8 cellular contexts compared by ENCODE assay signal in genomic region chr10:3783313-3783689, GRCh38. TPM values are rescaled to one million over a fixed set of nuclear protein-coding genes. Genes with fewer than 3 reads are reported as not detected.
DNase-seq lines count a peak whose midpoint lies in the region; ATAC-seq, FAIRE-seq and TF ChIP-seq lines count a peak whose summit lies in the region.

No MANE protein-coding gene starts in this region.

- H3K27ac ChIP-seq in GM23338 (ENCODE audit: low read depth) (peak overlapping the region; percentile 87; the same call in 1 of the 2 replicates), endothelial cell of umbilical vein (ENCODE audit: insufficient read depth, low read depth, low read length) (peak overlapping the region; percentile 95), mucosa of rectum (ENCODE audit: low read depth in 2 of 2, low read length in 2 of 2) (peak overlapping the region; percentile 99 to 100), suprapubic skin (peak overlapping the region; percentile 100)

- peak overlapping the region; percentile 98 for H3K4me2 ChIP-seq in GM23338
- peak overlapping the region; percentile 95 for H3K4me2 ChIP-seq in endothelial cell of umbilical vein (ENCODE audit: insufficient read depth, low read length)

- intact Hi-C loops in activated CD8-positive, alpha-beta T cell treated with anti-CD3 and anti-CD28 coated beads for 36 hours (cut with micrococcal nuclease): loop anchor here (2.0 kb wide), 1 partner anchor 22 kb away; no protein-coding TSS in a partner anchor
- intact Hi-C loops in endothelial cell of umbilical vein (cut with micrococcal nuclease): loop anchor here (1.0 to 2.0 kb wide), 4 partner anchors 261 to 874 kb away; no protein-coding TSS in a partner anchor

- H3K4me3 Mint-ChIP-seq in GM23338: peak overlapping the region; percentile 96
- H3K4me3 Mint-ChIP-seq in activated CD8-positive, alpha-beta T cell treated with anti-CD3 and anti-CD28 coated beads for 36 hours: peak overlapping the region; percentile 93

- dilution Hi-C loops in endothelial cell of umbilical vein (cut with MboI; ENCODE audit: extremely low pct_ligation_motif_present, low sequenced_read_pairs): no loop called here

- TSS peak; percentile 18 for BruUV-seq in endothelial cell of umbilical vein (replicated peaks; lab: Mats Ljungman, UMichigan)

- H3K9me3 ChIP-seq in endothelial cell of umbilical vein (replicated peaks; ENCODE audit: control insufficient read depth, insufficient read depth, low read length) (no peaks in the 10 kb centered on the region), mucosa of rectum (ENCODE audit: control insufficient read depth in 2 of 2, low read length in 2 of 2) (no peaks in the 10 kb centered on the region), suprapubic skin (no peaks in the 10 kb centered on the region)

- H3F3A ChIP-seq in GM23338 (replicated peaks; ENCODE audit: low read depth): peaks cover 3% of the 10 kb centered on the region; the same call in 1 of the 2 replicates

- H3K4me1 Mint-ChIP-seq in GM23338: peaks cover 45% of the 10 kb centered on the region
- peaks cover 54% of the 10 kb centered on the region for H3K4me1 Mint-ChIP-seq in activated CD8-positive, alpha-beta T cell treated with anti-CD3 and anti-CD28 coated beads for 36 hours (ENCODE audit: low read depth)

- H3K27me3 Mint-ChIP-seq in GM23338 (ENCODE audit: insufficient read depth, low read depth, poor library complexity): peaks cover 34% of the 10 kb centered on the region
- no peaks in the 10 kb centered on the region for H3K27me3 Mint-ChIP-seq in activated CD8-positive, alpha-beta T cell treated with anti-CD3 and anti-CD28 coated beads for 36 hours

- H4K20me1 ChIP-seq in GM23338 (replicated peaks; ENCODE audit: insufficient read depth) (peaks cover 40% of the 10 kb centered on the region), endothelial cell of umbilical vein (replicated peaks; ENCODE audit: control insufficient read depth, extremely low read depth, insufficient read depth, low read length) (no peaks in the 10 kb centered on the region)

- peak; percentile 30 for DNase-seq in GF-D8 (lab: John Stamatoyannopoulos, UW)
- DNase-seq in GM23338 (ENCODE audit: low spot score): peak; percentile 69
- DNase-seq in NCI-H146 (lab: John Stamatoyannopoulos, UW): peak; percentile 77
- peak; percentile 81 for DNase-seq in activated CD8-positive, alpha-beta T cell treated with anti-CD3 and anti-CD28 coated beads for 36 hours
- no peak for DNase-seq in endothelial cell of umbilical vein (ENCODE audit: low read depth, low spot score)
- DNase-seq in suprapubic skin (ENCODE audit: low spot score in 2 of 2): peak in 1 of 2 donors; percentile 87

- POLR2A ChIA-PET in activated CD8-positive, alpha-beta T cell treated with anti-CD3 and anti-CD28 coated beads for 36 hours (lab: Charles Lee): interaction anchor here (0.6 to 6.8 kb wide), 22 partner anchors 8 to 431 kb away, joined by 3 to 281 read pairs (median 10); no protein-coding TSS in a partner anchor
- POLR2A ChIA-PET in endothelial cell of umbilical vein (lab: Charles Lee): interaction anchor here (1.0 to 2.8 kb wide), 6 partner anchors 23 to 668 kb away, joined by 3 to 8 read pairs (median 4); no protein-coding TSS in a partner anchor

- peak; percentile 19 for ATAC-seq in GM23338
- peak; percentile 40 for ATAC-seq in activated CD8-positive, alpha-beta T cell treated with anti-CD3 and anti-CD28 coated beads for 36 hours
- ATAC-seq in HG03039 (IDR thresholded peaks at IDR 0.05; ENCODE audit: unreplicated experiment): no peak

- H3K4me1 ChIP-seq in GM23338 (ENCODE audit: insufficient read depth) (peaks cover 28% of the 10 kb centered on the region), endothelial cell of umbilical vein (ENCODE audit: control insufficient read depth, extremely low read depth, insufficient read depth, low read length) (peaks cover 47% of the 10 kb centered on the region), mucosa of rectum (ENCODE audit: control insufficient read depth in 2 of 2, insufficient read depth in 2 of 2, low read length in 2 of 2) (peaks cover 38 to 42% of the 10 kb centered on the region in 2 donors), suprapubic skin (peaks cover 41% of the 10 kb centered on the region)

- no peaks in the 10 kb centered on the region for H3K9me3 Mint-ChIP-seq in GM23338
- peaks cover 7% of the 10 kb centered on the region for H3K9me3 Mint-ChIP-seq in activated CD8-positive, alpha-beta T cell treated with anti-CD3 and anti-CD28 coated beads for 36 hours

- H3K9ac ChIP-seq in endothelial cell of umbilical vein (replicated peaks; ENCODE audit: extremely low read depth, insufficient read depth, low read length): peak overlapping the region; percentile 100
- H3K9ac ChIP-seq in mucosa of rectum (ENCODE audit: low read depth in 1 of 2, low read length in 2 of 2): peak overlapping the region; percentile 93 to 100

- WGBS in suprapubic skin: 0% methylated on average over 12 of the region's 12 CpGs

- FAIRE-seq in endothelial cell of umbilical vein (lab: Jason Lieb, UNC): no peak

- no peaks in the 10 kb centered on the region for H3K9me1 ChIP-seq in endothelial cell of umbilical vein (replicated peaks; ENCODE audit: control insufficient read depth, extremely low read depth, insufficient read depth, low read length)

- TF ChIP-seq POLR2A in endothelial cell of umbilical vein (IDR thresholded peaks at IDR 0.05; ENCODE audit: low read depth, low read length): no peak
- peak in 1 of 2 donors; percentile 31 for TF ChIP-seq POLR2A in suprapubic skin (IDR thresholded peaks at IDR 0.05)

- CTCF ChIA-PET in activated CD8-positive, alpha-beta T cell treated with anti-CD3 and anti-CD28 coated beads for 36 hours (lab: Charles Lee): interaction anchor here (0.7 to 1.6 kb wide), 3 partner anchors 23 to 53 kb away, joined by 3 to 4 read pairs (median 3); no protein-coding TSS in a partner anchor
- CTCF ChIA-PET in endothelial cell of umbilical vein (lab: Charles Lee): interaction anchor here (0.8 to 2.7 kb wide), 5 partner anchors 27 to 874 kb away, joined by 3 to 12 read pairs (median 6); no protein-coding TSS in a partner anchor

- H3K36me3 ChIP-seq in GM23338 (ENCODE audit: insufficient read depth): peaks cover 38% of the 10 kb centered on the region
- H3K36me3 ChIP-seq in endothelial cell of umbilical vein (ENCODE audit: control insufficient read depth in 2 of 2, extremely low read depth in 1 of 2, insufficient read depth in 2 of 2, low read length in 2 of 2): peaks cover 28 to 38% of the 10 kb centered on the region in 2 experiments
- H3K36me3 ChIP-seq in mucosa of rectum (ENCODE audit: control insufficient read depth in 2 of 2, insufficient read depth in 2 of 2, low read length in 2 of 2): peaks cover 41 to 46% of the 10 kb centered on the region in 2 donors
- H3K36me3 ChIP-seq in suprapubic skin: peaks cover 36% of the 10 kb centered on the region

- H2AFZ ChIP-seq in GM23338 (no peak overlapping the region), endothelial cell of umbilical vein (ENCODE audit: low read depth, low read length) (no peak overlapping the region)

- H3K27ac Mint-ChIP-seq in GM23338: peak overlapping the region; percentile 94
- peak overlapping the region; percentile 99 for H3K27ac Mint-ChIP-seq in activated CD8-positive, alpha-beta T cell treated with anti-CD3 and anti-CD28 coated beads for 36 hours

- no peak for TF ChIP-seq CTCF in GM23338 (conservative IDR thresholded peaks at IDR 0.05; ENCODE audit: low read depth in 2 of 2)
- TF ChIP-seq CTCF in activated CD8-positive, alpha-beta T cell treated with anti-CD3 and anti-CD28 coated beads for 36 hours (IDR thresholded peaks at IDR 0.05): no peak
- TF ChIP-seq CTCF in endothelial cell of umbilical vein (IDR thresholded peaks at IDR 0.05; ENCODE audit: extremely low read depth in 1 of 2, insufficient read depth in 1 of 2, low read depth in 1 of 2, low read length in 2 of 2): no peak
- TF ChIP-seq CTCF in suprapubic skin (IDR thresholded peaks at IDR 0.05): no peak

- H3K79me2 ChIP-seq in GM23338 (replicated peaks; ENCODE audit: insufficient read depth): peaks cover 63% of the 10 kb centered on the region
- peaks cover 70% of the 10 kb centered on the region for H3K79me2 ChIP-seq in endothelial cell of umbilical vein (ENCODE audit: control insufficient read depth, insufficient read depth, low read length)

- H3K4me3 ChIP-seq in GM23338: peak overlapping the region; percentile 86
- peak overlapping the region; percentile 89 to 95 (median 92) for H3K4me3 ChIP-seq in endothelial cell of umbilical vein (replicated peaks in 1 of 3; ENCODE audit: insufficient read depth in 1 of 3, low read depth in 1 of 3, low read length in 3 of 3)
- H3K4me3 ChIP-seq in mucosa of rectum (ENCODE audit: low read length in 2 of 2): peak overlapping the region; percentile 77 to 99
- H3K4me3 ChIP-seq in suprapubic skin: peak overlapping the region; percentile 96

- H3K9me2 ChIP-seq in GM23338 (ENCODE audit: insufficient read depth): no peaks in the 10 kb centered on the region

- 0 out of 2 replicates have a peak, but pooled peaks cover 5% of the 10 kb centered on the region for H3K27me3 ChIP-seq in GM23338 (ENCODE audit: insufficient read depth)
- H3K27me3 ChIP-seq in endothelial cell of umbilical vein (ENCODE audit: control insufficient read depth in 2 of 2, insufficient read depth in 2 of 2, low read length in 2 of 2): no peaks in the 10 kb centered on the region
- H3K27me3 ChIP-seq in mucosa of rectum (ENCODE audit: control insufficient read depth in 2 of 2, insufficient read depth in 2 of 2, low read length in 2 of 2): no peaks in the 10 kb centered on the region
- no peaks in the 10 kb centered on the region for H3K27me3 ChIP-seq in suprapubic skin

- TF ChIP-seq EP300 in suprapubic skin (IDR thresholded peaks at IDR 0.05): no peak

- H3K36me3 Mint-ChIP-seq in GM23338 (ENCODE audit: low read depth): peaks cover 50% of the 10 kb centered on the region
- H3K36me3 Mint-ChIP-seq in activated CD8-positive, alpha-beta T cell treated with anti-CD3 and anti-CD28 coated beads for 36 hours (ENCODE audit: low read depth): peaks cover 62% of the 10 kb centered on the region

TF ChIP-seq in GM23338, 12 proteins besides CTCF, POLR2A, EP300 and RAD21:
- TF ChIP-seq POLR2AphosphoS5 (IDR thresholded peaks at IDR 0.05; ENCODE audit: low read depth): no peak
TF ChIP-seq in GM23338: peak in this region for 0.

RNA-seq across cellular contexts. Expression of gene KLF6, which starts 1.7 kb away (rescaled TPM):
- 18.0 and 19.6 TPM in 2 replicates for total RNA-seq in GM23338 (2014; rRNA removed; shearing (Covaris generic))
- 25.7 and 35.4 TPM in 2 replicates for polyA plus RNA-seq in GM23338 (2016; fragmentation: Nextera tagmentation; extraction: Ambion mirVana)
- total RNA-seq in activated CD8-positive, alpha-beta T cell treated with anti-CD3 and anti-CD28 coated beads for 36 hours: 100 to 1,000 TPM; 116 to 120 TPM
- total RNA-seq in endothelial cell of umbilical vein: 307 and 330 TPM in 2 replicates
- 144 and 183 TPM in 2 replicates for polyA plus RNA-seq in endothelial cell of umbilical vein
- polyA plus RNA-seq in endothelial cell of umbilical vein (2011; cell fraction: cytosol; rRNA removed): 117 and 146 TPM in 2 replicates
- 913 and 1,014 TPM in 2 replicates for polyA plus RNA-seq in endothelial cell of umbilical vein (2011; cell fraction: nucleus; rRNA removed)
- polyA plus RNA-seq in endothelial cell of umbilical vein (2012): 258 and 323 TPM in 2 replicates
- polyA minus RNA-seq in endothelial cell of umbilical vein: 717 and 821 TPM in 2 replicates
- polyA minus RNA-seq in endothelial cell of umbilical vein (2011; cell fraction: cytosol; rRNA and poly(A)+ RNA removed): 6.0 TPM
- 1,291 and 1,303 TPM in 2 replicates for polyA minus RNA-seq in endothelial cell of umbilical vein (2011; cell fraction: nucleus; rRNA and poly(A)+ RNA removed)
- 100 to 1,000 TPM; 242 to 484 (median 276) TPM for total RNA-seq in suprapubic skin
